Comparison of ENCODE assay signal across 26 cellular contexts in genomic region chr19:19758164-19758563, GRCh38.
"Had no signal": no experiment of that assay in that cellular context is flagged by ENCODE, and none has a peak within 500 bp of the region (broad histone marks: within the 10 kb centered on the region; RNA-seq: fewer than 3 reads in every experiment).

No MANE protein-coding gene starts in this region.

- H3K4me1 ChIP-seq: left ventricle myocardium inferior, pancreas, psoas muscle, sigmoid colon, upper lobe of left lung, vagina had no signal

- H3K36me3 ChIP-seq: brain microvascular endothelial cell, left ventricle myocardium inferior, pancreas, upper lobe of left lung had no signal

- DNase-seq: activated CD4-positive, alpha-beta T cell treated with anti-CD3 and anti-CD28 coated beads for 4 hours; activated CD4-positive, alpha-beta T cell treated with anti-CD3 and anti-CD28 coated beads, Interleukin-2, amount 50 U/mL, for 4 hours; activated CD8-positive, alpha-beta memory T cell treated with anti-CD3 and anti-CD28 coated beads for 24 hours; activated gamma-delta T cell treated with Interleukin-2 at 50 U/mL for 16 hours; activated naive CD4-positive, alpha-beta T cell treated with anti-CD3 and anti-CD28 coated beads, Interleukin-2, amount 50 U/mL, for 16 hours; amniotic stem cell; brain microvascular endothelial cell; foreskin fibroblast; hippocampal formation; left ventricle myocardium inferior; naive B cell; nephron progenitor cell; pancreas; psoas muscle; sigmoid colon; small intestine; stimulated activated CD4-positive, alpha-beta T cell treated with anti-CD3 and anti-CD28 coated beads, Interleukin-4, amount 100 ng/mL, for 24 hours; stimulated activated naive CD8-positive, alpha-beta T cell treated with anti-CD3 and anti-CD28 coated beads, Interleukin-15, amount 100 ng/mL, for 72 hours; substantia nigra; T-cell; upper lobe of left lung had no signal

- ATAC-seq: esophagus mucosa; pancreas; psoas muscle; stimulated activated memory B cell treated with anti-CD40 and anti-IgM and Interleukin-4, amounts not matched to agents 10 μg/mL and 1 μg/mL and 100 μg/mL, for 72 hours; stimulated activated naive CD8-positive, alpha-beta T cell treated with anti-CD3 and anti-CD28 coated beads, Interleukin-15, amount 100 ng/mL, for 72 hours; T-cell had no signal

- H3K27me3 ChIP-seq: brain microvascular endothelial cell, pancreas, sigmoid colon, upper lobe of left lung, vagina had no signal

- H3K9me3 ChIP-seq: left ventricle myocardium inferior, pancreas, psoas muscle, sigmoid colon, upper lobe of left lung, vagina had no signal

- H3K27ac ChIP-seq: brain microvascular endothelial cell, coronary artery, left ventricle myocardium inferior, pancreas, psoas muscle, sigmoid colon, upper lobe of left lung, vagina had no signal

- H3K4me3 ChIP-seq: coronary artery, left ventricle myocardium inferior, lung, pancreas, psoas muscle, sigmoid colon, upper lobe of left lung, vagina had no signal
